7 cellular contexts compared by ENCODE assay signal in the genomic region with DNA sequence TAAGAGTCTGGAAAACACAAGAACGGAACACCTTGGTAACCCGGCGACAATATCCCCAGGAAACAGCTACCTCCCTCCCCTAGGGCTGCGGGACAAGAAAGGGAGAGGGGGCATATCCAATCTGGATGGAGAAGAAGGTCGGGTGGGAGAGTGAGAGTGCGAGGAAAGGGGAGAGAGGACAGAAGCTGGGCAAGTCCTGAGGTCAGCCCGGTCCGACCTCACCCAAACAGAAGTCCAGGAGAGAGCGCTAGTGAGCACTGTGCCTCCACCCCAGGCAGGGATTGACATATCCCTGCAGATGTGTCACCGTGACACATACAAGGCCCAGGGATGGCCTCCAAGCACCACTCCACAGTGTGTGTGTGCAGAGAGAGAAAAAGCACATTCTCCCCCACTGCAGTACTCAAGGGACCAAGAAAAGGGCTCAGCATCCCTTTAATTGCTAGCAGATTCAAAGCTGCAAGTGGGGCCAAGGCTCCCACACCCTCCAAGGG. TPM values are rescaled to one million over a fixed set of nuclear protein-coding genes. Genes with fewer than 3 reads are reported as not detected.
DNase-seq lines count a peak whose midpoint lies in the region; ATAC-seq and TF ChIP-seq lines count a peak whose summit lies in the region.

No MANE protein-coding gene starts in this region.

- no peak overlapping the region for H3K27ac Mint-ChIP-seq in T-helper 2 cell treated with Interferon-gamma antibody and Interleukin-4, amounts not matched to agents 5 μg/mL and 100 μg/mL, for 36 hours

- H3K4me3 Mint-ChIP-seq in T-helper 2 cell treated with Interferon-gamma antibody and Interleukin-4, amounts not matched to agents 5 μg/mL and 100 μg/mL, for 36 hours, result no peak overlapping the region

- DNase-seq in GM10266 (ENCODE audit: extremely low spot score) (peak; percentile 77), KG1 (lab: John Stamatoyannopoulos, UW) (peak; percentile 27), dorsolateral prefrontal cortex (peak in 7 of 10 donors; percentile 36 to 75 (median 62)), lung (ENCODE audit: low spot score) (peak; percentile 59), stromal cell of bone marrow (ENCODE audit: low read depth) (peak; percentile 79)
- DNase-seq in T-helper 2 cell treated with Interferon-gamma antibody and Interleukin-4, amounts not matched to agents 5 μg/mL and 100 μg/mL, for 36 hours (ENCODE audit: low spot score), result peak; percentile 27

- H3K9me3 ChIP-seq in lung (ENCODE audit: control insufficient read depth in 2 of 2, insufficient read depth in 1 of 2, low read length in 1 of 2), result no peaks in the 10 kb centered on the region

- H3K4me3 ChIP-seq in dorsolateral prefrontal cortex, result peak overlapping the region in 13 of 59 donors; percentile 0 to 79 (median 75)
- no peak overlapping the region for H3K4me3 ChIP-seq in lung

- WGBS in lung, 2 donors, result 50 to 68% methylated on average over 10 of the region's 10 CpGs

- peaks cover 0 to 6% of the 10 kb centered on the region in 2 donors for H3K36me3 ChIP-seq in lung (ENCODE audit: control insufficient read depth in 2 of 2, insufficient read depth in 2 of 2, low read length in 2 of 2)

- H3K4me1 Mint-ChIP-seq in T-helper 2 cell treated with Interferon-gamma antibody and Interleukin-4, amounts not matched to agents 5 μg/mL and 100 μg/mL, for 36 hours (ENCODE audit: low read depth), result peaks cover 3% of the 10 kb centered on the region

- ATAC-seq in lung (ENCODE audit: insufficient read depth, low FRiP score), result peak; percentile 8
- no peak for ATAC-seq in GM18868 (IDR thresholded peaks at IDR 0.05; ENCODE audit: unreplicated experiment)

- H3K27me3 ChIP-seq in dorsolateral prefrontal cortex (no peaks in the 10 kb centered on the region), lung (ENCODE audit: control insufficient read depth, insufficient read depth) (no peaks in the 10 kb centered on the region)

- H3K27me3 Mint-ChIP-seq in T-helper 2 cell treated with Interferon-gamma antibody and Interleukin-4, amounts not matched to agents 5 μg/mL and 100 μg/mL, for 36 hours (ENCODE audit: low read depth), result peaks cover 32% of the 10 kb centered on the region

- H3K27ac ChIP-seq in dorsolateral prefrontal cortex, result peak overlapping the region in 46 of 59 donors; percentile 7 to 98 (median 90)
- H3K27ac ChIP-seq in lung (ENCODE audit: low read depth in 1 of 2, low read length in 1 of 2), result peak overlapping the region; percentile 14 to 48

- no peaks in the 10 kb centered on the region for H3K9me3 Mint-ChIP-seq in T-helper 2 cell treated with Interferon-gamma antibody and Interleukin-4, amounts not matched to agents 5 μg/mL and 100 μg/mL, for 36 hours

- TF ChIP-seq CTCF in GM10266 (IDR thresholded peaks at IDR 0.05; ENCODE audit: control insufficient read depth, insufficient read depth, low read depth, missing control alignments) (peak; percentile 52), dorsolateral prefrontal cortex (IDR thresholded peaks at IDR 0.05 in 54 of 56, conservative IDR thresholded peaks at IDR 0.05 in 2 of 56; ENCODE audit: low read depth in 1 of 56, partially characterized antibody in 56 of 56) (peak in 54 of 56 donors; percentile 22 to 80 (median 62)), lung (IDR thresholded peaks at IDR 0.05; ENCODE audit: control extremely low read depth, extremely low read depth) (no peak)

- H3K36me3 Mint-ChIP-seq in T-helper 2 cell treated with Interferon-gamma antibody and Interleukin-4, amounts not matched to agents 5 μg/mL and 100 μg/mL, for 36 hours (ENCODE audit: low read depth), result no peaks in the 10 kb centered on the region

- intact Hi-C loops in dorsolateral prefrontal cortex (cut with DNase I), result loop anchor here (2.0 to 10.0 kb wide), 4 partner anchors 49 to 407 kb away; a partner anchor contains a TSS

- H3K4me1 ChIP-seq in lung (ENCODE audit: control insufficient read depth in 2 of 2, insufficient read depth in 2 of 2, low read length in 2 of 2), result peaks cover 14 to 19% of the 10 kb centered on the region in 2 donors

RNA-seq across cellular contexts. Expression of a gene that starts 3.3 kb away (rescaled TPM):
- total RNA-seq in dorsolateral prefrontal cortex, result 10 to 100 TPM in 115 of 120 experiments, 1 to 10 TPM in 5; 8.4 to 47.3 (median 17.5) TPM
- total RNA-seq in lung, result 10 to 100 TPM; 21.0 to 49.5 TPM
- polyA plus RNA-seq in lung, result 10 to 100 TPM; 37.1 to 53.8 TPM

Comparison
In these comparisons a context has a peak if more than half of its experiments do, and no peak if none do; other contexts are left out.
1. DNase-seq: peak in every context shown above with its lines; median percentile 79 in stromal cell of bone marrow; 77 in GM10266; 62 in dorsolateral prefrontal cortex; 59 in lung; 27 in KG1; 27 in T-helper 2 cell treated with Interferon-gamma antibody and Interleukin-4, amounts not matched to agents 5 μg/mL and 100 μg/mL, for 36 hours.